ENCODE assay signal across 9 cellular contexts in the genomic region with DNA sequence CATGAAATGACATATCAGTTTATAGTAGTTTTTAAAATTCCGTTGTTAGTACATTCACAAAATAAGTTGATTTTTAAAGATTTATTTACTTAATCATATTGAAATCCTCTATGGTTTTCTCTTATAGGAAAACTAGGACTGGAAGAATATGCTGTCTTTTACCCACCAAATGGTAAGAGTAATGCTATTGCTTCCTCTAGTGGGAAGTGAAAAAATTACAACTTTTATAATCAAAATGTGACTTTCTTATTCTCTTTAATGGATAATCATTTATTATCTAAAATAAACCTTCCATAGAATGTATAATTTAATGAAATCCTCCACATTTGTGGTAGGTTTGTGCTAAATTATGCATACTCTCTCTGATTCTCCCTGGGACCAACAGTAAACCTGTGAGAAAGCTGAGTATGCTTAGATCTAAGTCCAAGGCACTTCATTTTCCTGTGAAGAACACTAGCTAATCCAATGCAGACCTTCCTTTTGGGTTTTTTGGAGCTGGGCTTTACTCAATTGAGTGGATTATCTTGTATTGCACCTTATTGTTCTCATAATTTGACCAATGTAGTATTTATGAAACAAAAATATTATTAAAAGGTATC.
A peak's percentile ranks its signal among the peaks of the same experiment; 100 is the strongest.
DNase-seq lines count a peak whose midpoint lies in the region; ATAC-seq, FAIRE-seq and TF ChIP-seq lines count a peak whose summit lies in the region.
"Had no signal": no experiment of that assay in that cellular context is flagged by ENCODE, and none has a peak within 500 bp of the region (broad histone marks: within the 10 kb centered on the region; RNA-seq: fewer than 3 reads in every experiment).

No MANE protein-coding gene starts in this region.

- H3K36me3 ChIP-seq in parathyroid adenoma (ENCODE audit: control insufficient read depth, insufficient read depth, low read length): no peaks in the 10 kb centered on the region

- H3K4me1 ChIP-seq in parathyroid adenoma: no peaks in the 10 kb centered on the region

- no peak overlapping the region for H3K4me3 ChIP-seq in NB4 (ENCODE audit: low read depth, low read length)
- H3K4me3 ChIP-seq in parathyroid adenoma (ENCODE audit: low read depth, low read length): no peak overlapping the region
- H3K4me3 ChIP-seq: skin epidermis had no signal

- no peaks in the 10 kb centered on the region for H3K27me3 ChIP-seq in parathyroid adenoma (ENCODE audit: control insufficient read depth, insufficient read depth, low read length)

- DNase-seq in GM10248 (ENCODE audit: extremely low spot score): no peak
- peak; percentile 38 for DNase-seq in NB4 (ENCODE audit: low read depth)
- DNase-seq in posterior vena cava (ENCODE audit: low spot score): no peak
- DNase-seq in activated T-cell treated with anti-CD3 and anti-CD28 coated beads, Interleukin-2, amount 50 U/mL, for 1 hour: no peak
- no peak for DNase-seq in activated CD4-positive, alpha-beta T cell treated with anti-CD3 and anti-CD28 coated beads, Interleukin-2, amount 50 U/mL, for 1 hour

- no peak overlapping the region for H3K4me2 ChIP-seq in parathyroid adenoma (ENCODE audit: low read length)

- TF ChIP-seq CTCF in GM10248 (IDR thresholded peaks at IDR 0.05; ENCODE audit: control extremely low read depth, extremely low read depth, low read depth, missing control alignments) (peak; percentile 28), NB4 (IDR thresholded peaks at IDR 0.05; ENCODE audit: low read depth, low read length) (no peak), parathyroid adenoma (IDR thresholded peaks at IDR 0.05) (peak; percentile 39)

- H3K27ac ChIP-seq in parathyroid adenoma: no peak overlapping the region
- H3K27ac ChIP-seq: skin epidermis had no signal

- no peak overlapping the region for H3K9ac ChIP-seq in parathyroid adenoma

- CTCF ChIA-PET in GM10248 (lab: Yijun Ruan, JAX): interaction anchor here (1.0 to 2.7 kb wide), 8 partner anchors 10 to 732 kb away, joined by 3 to 12 read pairs (median 5); no protein-coding TSS in a partner anchor

- H2AFZ ChIP-seq in parathyroid adenoma: no peak overlapping the region

- FAIRE-seq in colon (lab: Jason Lieb, UNC): peak; percentile 18

- no peaks in the 10 kb centered on the region for H3K9me3 ChIP-seq in parathyroid adenoma (ENCODE audit: control insufficient read depth, low read length)

- intact Hi-C loops in posterior vena cava (cut with DNase I): loop anchor here in 1 of 2 donors (10.0 kb wide), 1 partner anchor 255 kb away; no protein-coding TSS in a partner anchor

- H3K79me2 ChIP-seq in parathyroid adenoma: no peaks in the 10 kb centered on the region

- ATAC-seq in GM18502 (IDR thresholded peaks at IDR 0.05; ENCODE audit: poor library complexity, unreplicated experiment): no peak

- POLR2A ChIA-PET in GM10248 (lab: Yijun Ruan, JAX): no interaction called here

- TF ChIP-seq POLR2A in NB4 (IDR thresholded peaks at IDR 0.05; ENCODE audit: extremely low read depth, insufficient read length): no peak
